In genomic region chr1:156670791-156671190, GRCh38 we compare ENCODE assay signal across 1 cellular context.
TF ChIP-seq lines count a peak whose summit lies in the region.

No MANE protein-coding gene starts in this region.

TF ChIP-seq in H1, 55 proteins besides CTCF, POLR2A, EP300 and RAD21:
- no peak for TF ChIP-seq JUN (IDR thresholded peaks at IDR 0.05; ENCODE audit: low read depth, low read length)
- no peak for TF ChIP-seq CTBP2 (IDR thresholded peaks at IDR 0.05; ENCODE audit: borderline replicate concordance, insufficient read depth, insufficient read length, low read length)
- TF ChIP-seq KDM4A (IDR thresholded peaks at IDR 0.05; ENCODE audit: low read depth, low read length, severe bottlenecking): no peak
- TF ChIP-seq FOSL1 (IDR thresholded peaks at IDR 0.05; ENCODE audit: insufficient read depth, low read depth, low read length): no peak
- no peak for TF ChIP-seq CHD7 (IDR thresholded peaks at IDR 0.05; ENCODE audit: insufficient replicate concordance, low read length)
